12 cellular contexts compared by ENCODE assay signal in genomic region chr2:193240752-193241151, GRCh38.
A peak's percentile ranks its signal among the peaks of the same experiment; 100 is the strongest.
DNase-seq lines count a peak whose midpoint lies in the region; ATAC-seq and TF ChIP-seq lines count a peak whose summit lies in the region.
"Had no signal": no experiment of that assay in that cellular context is flagged by ENCODE, and none has a peak within 500 bp of the region (broad histone marks: within the 10 kb centered on the region; RNA-seq: fewer than 3 reads in every experiment).

No MANE protein-coding gene starts in this region.

- ATAC-seq in HG02970 (IDR thresholded peaks at IDR 0.05; ENCODE audit: low FRiP score, unreplicated experiment): no peak
- no peak for ATAC-seq in sciatic nerve
- no peak for ATAC-seq in GM19023 (IDR thresholded peaks at IDR 0.05; ENCODE audit: unreplicated experiment)
- ATAC-seq: K562, T-helper 17 cell had no signal

- no peak overlapping the region for H3K4me3 ChIP-seq in H7 (ENCODE audit: insufficient read depth, low read depth, low read length)
- H3K4me3 ChIP-seq: K562 had no signal

- intact Hi-C loops in sciatic nerve (cut with DNase I): no loop called here

- no peaks in the 10 kb centered on the region for H3K36me3 ChIP-seq in H7 (replicated peaks; ENCODE audit: control insufficient read depth, insufficient read depth, low read length)

- no peak for DNase-seq in GM10266 (ENCODE audit: extremely low spot score)
- peak; percentile 2 for DNase-seq in H7
- peak; percentile 20 for DNase-seq in NCI-H748 treated with DMSO at 0.1 percent for 48 hours (lab: John Stamatoyannopoulos, UW)
- peak; percentile 22 for DNase-seq in kidney glomerular epithelial cell (lab: John Stamatoyannopoulos, UW)
- DNase-seq in sciatic nerve (ENCODE audit: low spot score): no peak
- DNase-seq in activated naive CD4-positive, alpha-beta T cell treated with anti-CD3 and anti-CD28 coated beads, Interleukin-2, amount 50 U/mL, for 16 hours: no peak
- DNase-seq: activated naive CD4-positive, alpha-beta T cell; naive B cell; T-helper 17 cell had no signal

- TF ChIP-seq CTCF in GM10266 (IDR thresholded peaks at IDR 0.05; ENCODE audit: control insufficient read depth, insufficient read depth, low read depth, missing control alignments): peak; percentile 29

- no peaks in the 10 kb centered on the region for H3K27me3 ChIP-seq in H7 (ENCODE audit: control insufficient read depth, insufficient read depth, low read length)

Comparison
In these comparisons a context has a peak if more than half of its experiments do, and no peak if none do; other contexts are left out.
1. DNase-seq: peak in H7 (single experiment), NCI-H748 treated with DMSO at 0.1 percent for 48 hours (single experiment) and kidney glomerular epithelial cell (single experiment); none in GM10266 (single experiment), sciatic nerve (single experiment) and activated naive CD4-positive, alpha-beta T cell treated with anti-CD3 and anti-CD28 coated beads, Interleukin-2, amount 50 U/mL, for 16 hours (single experiment).